ENCODE assay signal across 21 cellular contexts in the genomic region with DNA sequence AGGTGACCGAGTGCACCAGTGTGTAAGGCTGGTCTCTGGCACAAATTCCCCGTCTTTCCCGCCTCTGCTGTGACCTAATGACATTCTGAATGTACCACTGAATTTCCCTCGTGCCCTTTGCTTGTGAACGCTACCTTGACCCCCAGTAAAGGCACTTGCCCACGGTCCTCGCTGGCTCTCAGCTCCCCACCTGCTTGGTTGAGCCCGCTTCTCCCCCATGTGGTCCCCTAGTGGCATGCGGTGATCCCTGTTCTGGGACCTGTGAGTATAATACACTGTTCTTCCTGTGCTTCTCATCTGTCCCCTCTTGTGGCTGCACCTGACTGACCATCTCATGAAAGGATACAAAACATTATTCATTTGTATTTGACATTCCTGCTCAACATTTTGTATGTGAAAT.
DNase-seq lines count a peak whose midpoint lies in the region; ATAC-seq, FAIRE-seq and TF ChIP-seq lines count a peak whose summit lies in the region.
"Had no signal": no experiment of that assay in that cellular context is flagged by ENCODE, and none has a peak within 500 bp of the region (broad histone marks: within the 10 kb centered on the region; RNA-seq: fewer than 3 reads in every experiment).

No MANE protein-coding gene starts in this region.

- no peak overlapping the region for H3K27ac ChIP-seq in HEK293 (ENCODE audit: extremely low read depth, low read depth, low read length)
- H3K27ac ChIP-seq in GM12878 (ENCODE audit: control insufficient read depth, insufficient read depth) = no peak overlapping the region
- H3K27ac ChIP-seq in right lobe of liver = no peak overlapping the region
- H3K27ac ChIP-seq: Peyer's patch had no signal

- in situ Hi-C loops in GM12878 (cut with MboI) = no loop called here

- POLR2A ChIA-PET in HEK293 (lab: Yijun Ruan, JAX) = no interaction called here
- POLR2A ChIA-PET in GM12878 (lab: Charles Lee) = no interaction called here

- TF ChIP-seq POLR2A in GM12878 (IDR thresholded peaks at IDR 0.05; ENCODE audit: low read depth, low read length) (no peak), right lobe of liver (IDR thresholded peaks at IDR 0.05) (no peak)

- H3K27me3 ChIP-seq in GM12878 (replicated peaks in 1 of 2; ENCODE audit: control insufficient read depth in 2 of 2, insufficient read depth in 2 of 2, low read length in 1 of 2) = no peaks in the 10 kb centered on the region
- H3K27me3 ChIP-seq in right lobe of liver = no peaks in the 10 kb centered on the region
- H3K27me3 ChIP-seq: Peyer's patch had no signal

- no peaks in the 10 kb centered on the region for H4K20me1 ChIP-seq in GM12878 (ENCODE audit: control insufficient read depth, insufficient read depth)

- 73% methylated on average over 9 of the region's 9 CpGs for WGBS in GM12878 (ENCODE audit: insufficient coverage, insufficient replicate concordance, low lambda C conversion rate, missing lambda C conversion rate)
- 80% methylated on average over 6 of the region's 9 CpGs for WGBS in right lobe of liver (ENCODE audit: insufficient coverage, low coverage, low lambda C conversion rate, missing lambda C conversion rate)

- DNase-seq in GM12878 (ENCODE audit: low read depth, low spot score) = no peak
- no peak for DNase-seq in right lobe of liver
- no peak for DNase-seq in NCI-H1694 (lab: John Stamatoyannopoulos, UW)
- DNase-seq in hepatic stellate cell (ENCODE audit: low spot score) = no peak
- DNase-seq in DMS114 treated with DMSO at 0.1 percent for 48 hours (lab: John Stamatoyannopoulos, UW; ENCODE audit: unreplicated experiment) = no peak
- no peak for DNase-seq in NCI-H526 treated with DMSO at 0.1 percent for 48 hours (lab: John Stamatoyannopoulos, UW)
- DNase-seq: ACHN; AML-193; DMS153; HCEC 1CT; KG1; NCI-H1417 treated with DMSO at 0.1 percent for 48 hours; NCI-H1930; NCI-H345; NK-92 treated with Interleukin-12 subunit alpha and Interleukin-12 subunit beta, amount 100 ng/mL, for 24 hours; Peyer's patch; SW 1271; T-helper 2 cell had no signal

- H3K4me1 ChIP-seq in HEK293 (ENCODE audit: control insufficient read depth, insufficient read depth, low read length) = no peaks in the 10 kb centered on the region
- H3K4me1 ChIP-seq in GM12878 (ENCODE audit: control insufficient read depth, insufficient read depth, low read length) = no peaks in the 10 kb centered on the region
- H3K4me1 ChIP-seq in right lobe of liver = no peaks in the 10 kb centered on the region
- H3K4me1 ChIP-seq: Peyer's patch had no signal

- SMC1A ChIA-PET in GM12878 (lab: Charles Lee; ENCODE audit: uncharacterized antibody, unreplicated experiment) = interaction anchor here (1.0 to 1.2 kb wide), 2 partner anchors 11 to 179 kb away, joined by 3 read pairs; no protein-coding TSS in a partner anchor

- H2AFZ ChIP-seq in GM12878 (ENCODE audit: control insufficient read depth, low read depth, low read length) = no peak overlapping the region

- intact Hi-C loops in GM12878 (cut with micrococcal nuclease; ENCODE audit: unreplicated experiment) = loop anchor here (10.0 kb wide), 1 partner anchor 678 kb away; no protein-coding TSS in a partner anchor
- intact Hi-C loops in right lobe of liver (cut with DNase I) = no loop called here

- no peak for FAIRE-seq in GM12878 (lab: Jason Lieb, UNC)

- no peak overlapping the region for H3K4me3 ChIP-seq in HEK293 (ENCODE audit: low read depth, low read length)
- no peak overlapping the region for H3K4me3 ChIP-seq in GM12878
- H3K4me3 ChIP-seq in right lobe of liver = no peak overlapping the region
- H3K4me3 ChIP-seq: Peyer's patch had no signal

- H3K9ac ChIP-seq in GM12878 (ENCODE audit: control insufficient read depth, insufficient read depth, low read length) = no peak overlapping the region

- RAD21 ChIA-PET in GM12878 (lab: Charles Lee; ENCODE audit: unreplicated experiment) = no interaction called here

- TF ChIP-seq CTCF in HEK293 (tag by site-specific recombination; IDR thresholded peaks at IDR 0.05) (no peak), GM12878 (IDR thresholded peaks at IDR 0.05 in 2 of 3, conservative IDR thresholded peaks at IDR 0.05 in 1 of 3; ENCODE audit: control insufficient read depth in 2 of 3, extremely low read depth in 1 of 3, insufficient read depth in 1 of 3, low read depth in 3 of 3, low read length in 3 of 3) (0 out of 6 replicates have a peak, but pooled peaks of 1 of the 3 experiments have one; percentile 2), right lobe of liver (IDR thresholded peaks at IDR 0.05) (no peak)

- no peak for TF ChIP-seq RAD21 in GM12878 (IDR thresholded peaks at IDR 0.05; ENCODE audit: insufficient read depth, low read depth, low read length)

- no peaks in the 10 kb centered on the region for H3K79me2 ChIP-seq in GM12878 (ENCODE audit: control insufficient read depth, insufficient read depth, low read length)

- no peaks in the 10 kb centered on the region for H3K36me3 ChIP-seq in HEK293 (ENCODE audit: control insufficient read depth in 2 of 2, insufficient read depth in 1 of 2, low read length in 2 of 2)
- no peaks in the 10 kb centered on the region for H3K36me3 ChIP-seq in GM12878 (ENCODE audit: control insufficient read depth in 2 of 2, insufficient read depth in 2 of 2, low read length in 1 of 2)
- H3K36me3 ChIP-seq in right lobe of liver = no peaks in the 10 kb centered on the region
- H3K36me3 ChIP-seq: Peyer's patch had no signal

- H3K9me3 ChIP-seq in HEK293 (ENCODE audit: control insufficient read depth, insufficient read depth, low read depth, low read length) = no peaks in the 10 kb centered on the region
- no peaks in the 10 kb centered on the region; the same call in 2 of the 3 replicates for H3K9me3 ChIP-seq in GM12878 (replicated peaks; ENCODE audit: control insufficient read depth, insufficient read depth, low read length)
- H3K9me3 ChIP-seq in right lobe of liver = no peaks in the 10 kb centered on the region
- H3K9me3 ChIP-seq: Peyer's patch had no signal

- TF ChIP-seq EP300 in GM12878 (IDR thresholded peaks at IDR 0.05; ENCODE audit: borderline replicate concordance in 1 of 2, control insufficient read depth in 1 of 2, low read depth in 2 of 2, low read length in 2 of 2) = no peak

- peak; percentile 60 for ATAC-seq in GM19324 (IDR thresholded peaks at IDR 0.05; ENCODE audit: low FRiP score, unreplicated experiment)
- ATAC-seq in GM12878 = peak; percentile 59
- ATAC-seq in right lobe of liver = peak in 3 of 4 donors; percentile 45 to 73 (median 70)
- ATAC-seq: Right ventricle myocardium inferior had no signal

- no peak overlapping the region for H3K4me2 ChIP-seq in GM12878 (ENCODE audit: control insufficient read depth, insufficient read depth)

- no TSS peak for BruUV-seq in GM12878 (replicated peaks; lab: Mats Ljungman, UMichigan)

- CTCF ChIA-PET in HEK293 (lab: Yijun Ruan, JAX) (no interaction called here), GM12878 (lab: Yijun Ruan, JAX) (interaction anchor here (1.2 kb wide), 1 partner anchor 104 kb away, joined by 3 read pairs; no protein-coding TSS in a partner anchor)

TF ChIP-seq in HEK293, 187 proteins besides CTCF, POLR2A, EP300 and RAD21:
- TF ChIP-seq ZNF266 (tag by site-specific recombination; IDR thresholded peaks at IDR 0.05; ENCODE audit: low read depth) (peak; percentile 66; the same call in 1 of the 2 replicates), ZFP37 (tag by site-specific recombination; IDR thresholded peaks at IDR 0.05) (no peak), GLIS2 (tag by site-specific recombination; IDR thresholded peaks at IDR 0.05) (no peak)

TF ChIP-seq in GM12878, 131 proteins besides CTCF, POLR2A, EP300 and RAD21 (continues in another document):
- no peak for TF ChIP-seq TARDBP (IDR thresholded peaks at IDR 0.05; ENCODE audit: borderline replicate concordance)
- TF ChIP-seq ZNF24 (IDR thresholded peaks at IDR 0.05) = no peak
- TF ChIP-seq, protein P1, sequence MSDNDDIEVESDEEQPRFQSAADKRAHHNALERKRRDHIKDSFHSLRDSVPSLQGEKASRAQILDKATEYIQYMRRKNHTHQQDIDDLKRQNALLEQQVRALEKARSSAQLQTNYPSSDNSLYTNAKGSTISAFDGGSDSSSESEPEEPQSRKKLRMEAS (IDR thresholded peaks at IDR 0.05; ENCODE audit: low read depth, low read length) = no peak
- TF ChIP-seq FOXK2 (IDR thresholded peaks at IDR 0.05) = no peak
- TF ChIP-seq, protein P2, sequence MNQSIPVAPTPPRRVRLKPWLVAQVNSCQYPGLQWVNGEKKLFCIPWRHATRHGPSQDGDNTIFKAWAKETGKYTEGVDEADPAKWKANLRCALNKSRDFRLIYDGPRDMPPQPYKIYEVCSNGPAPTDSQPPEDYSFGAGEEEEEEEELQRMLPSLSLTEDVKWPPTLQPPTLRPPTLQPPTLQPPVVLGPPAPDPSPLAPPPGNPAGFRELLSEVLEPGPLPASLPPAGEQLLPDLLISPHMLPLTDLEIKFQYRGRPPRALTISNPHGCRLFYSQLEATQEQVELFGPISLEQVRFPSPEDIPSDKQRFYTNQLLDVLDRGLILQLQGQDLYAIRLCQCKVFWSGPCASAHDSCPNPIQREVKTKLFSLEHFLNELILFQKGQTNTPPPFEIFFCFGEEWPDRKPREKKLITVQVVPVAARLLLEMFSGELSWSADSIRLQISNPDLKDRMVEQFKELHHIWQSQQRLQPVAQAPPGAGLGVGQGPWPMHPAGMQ (IDR thresholded peaks at IDR 0.05; ENCODE audit: borderline replicate concordance) = no peak
- TF ChIP-seq BCL3 (IDR thresholded peaks at IDR 0.05; ENCODE audit: borderline replicate concordance, insufficient read depth, low read depth, low read length, poor library complexity, severe bottlenecking) = no peak
- TF ChIP-seq LARP7 (IDR thresholded peaks at IDR 0.05) = no peak
- TF ChIP-seq ZBED1 (IDR thresholded peaks at IDR 0.05; ENCODE audit: borderline replicate concordance) = no peak
- no peak for TF ChIP-seq CHD2 (IDR thresholded peaks at IDR 0.05; ENCODE audit: borderline replicate concordance, low read depth, low read length)
- no peak for TF ChIP-seq NBN (IDR thresholded peaks at IDR 0.05)
